In genomic region chrX:112877771-112878173, GRCh38 we compare ENCODE assay signal across 20 cellular contexts. TPM values are rescaled to one million over a fixed set of nuclear protein-coding genes. Genes with fewer than 3 reads are reported as not detected.
DNase-seq lines count a peak whose midpoint lies in the region; ATAC-seq, FAIRE-seq and TF ChIP-seq lines count a peak whose summit lies in the region.
"Had no signal": no experiment of that assay in that cellular context is flagged by ENCODE, and none has a peak within 500 bp of the region (broad histone marks: within the 10 kb centered on the region; RNA-seq: fewer than 3 reads in every experiment).

No MANE protein-coding gene starts in this region.

- no peaks in the 10 kb centered on the region for H3K9me3 ChIP-seq in A673 (ENCODE audit: low read depth, low read length, poor library complexity, severe bottlenecking)
- H3K9me3 ChIP-seq: BLaER1, colonic mucosa, vagina had no signal

- H2AFZ ChIP-seq in KMS-11 (ENCODE audit: low read depth) = peak overlapping the region; percentile 14; the same call in 1 of the 2 replicates

- H3K27me3 ChIP-seq in A673 (replicated peaks; ENCODE audit: insufficient read depth, low read depth, low read length, poor library complexity) (no peaks in the 10 kb centered on the region), KMS-11 (ENCODE audit: insufficient read depth, low read depth) (no peaks in the 10 kb centered on the region)
- H3K27me3 ChIP-seq: brain microvascular endothelial cell, colonic mucosa, vagina had no signal

- peak overlapping the region; percentile 55 for H3K4me2 ChIP-seq in KMS-11
- H3K4me2 ChIP-seq: BLaER1 had no signal

- H3K27me3 Mint-ChIP-seq in MCF 10A (ENCODE audit: insufficient read depth, unreplicated experiment) = peaks cover 62% of the 10 kb centered on the region
- H3K27me3 Mint-ChIP-seq in nephron progenitor cell (ENCODE audit: low read depth, poor library complexity) = no peaks in the 10 kb centered on the region

- POLR2A ChIA-PET in A673 (lab: Charles Lee; ENCODE audit: low non-redundant PET) = no interaction called here
- POLR2A ChIA-PET in MCF 10A (lab: Yijun Ruan, JAX) = no interaction called here

- TF ChIP-seq POLR2A in GM12892 (IDR thresholded peaks at IDR 0.05; ENCODE audit: low read depth, low read length) = no peak

- BruUV-seq in A673 (replicated peaks; lab: Mats Ljungman, UMichigan) (no TSS peak), MCF 10A (replicated peaks; lab: Mats Ljungman, UMichigan) (no TSS peak)

- H3K36me3 ChIP-seq in A673 (ENCODE audit: insufficient read depth, low read length, poor library complexity, severe bottlenecking) = no peaks in the 10 kb centered on the region
- no peaks in the 10 kb centered on the region for H3K36me3 ChIP-seq in KMS-11 (ENCODE audit: insufficient read depth)
- H3K36me3 ChIP-seq: BLaER1, brain microvascular endothelial cell, colonic mucosa, vagina had no signal

- FAIRE-seq in GM12892 (lab: Jason Lieb, UNC) = no peak
- FAIRE-seq: TTC549 had no signal

- H3K27ac Mint-ChIP-seq in MCF 10A (ENCODE audit: low read depth, unreplicated experiment) (no peak overlapping the region), nephron progenitor cell (no peak overlapping the region)

- H3K4me3 ChIP-seq in A673 (ENCODE audit: low read depth, low read length, poor library complexity, severe bottlenecking) (no peak overlapping the region), KMS-11 (IDR thresholded peaks at IDR 0.05; ENCODE audit: insufficient read depth, low read depth, low read length) (no peak overlapping the region)
- H3K4me3 ChIP-seq: BLaER1, colonic mucosa, vagina had no signal

- H3K36me3 Mint-ChIP-seq in MCF 10A (ENCODE audit: insufficient read depth, unreplicated experiment) (no peaks in the 10 kb centered on the region), nephron progenitor cell (ENCODE audit: low read depth) (peaks cover 4% of the 10 kb centered on the region)

- H3K27ac ChIP-seq in A673 (ENCODE audit: low read depth, low read length, poor library complexity, severe bottlenecking) (no peak overlapping the region), KMS-11 (peak overlapping the region; percentile 46)
- H3K27ac ChIP-seq: BLaER1, brain microvascular endothelial cell, colonic mucosa, vagina had no signal

- no peaks in the 10 kb centered on the region for H3K79me2 ChIP-seq in KMS-11 (ENCODE audit: insufficient read depth, low read depth)

- H3K9me3 Mint-ChIP-seq in MCF 10A (ENCODE audit: unreplicated experiment) (no peaks in the 10 kb centered on the region), nephron progenitor cell (peaks cover 5% of the 10 kb centered on the region)

- CTCF ChIA-PET in A673 (lab: Charles Lee) = no interaction called here
- CTCF ChIA-PET in MCF 10A (lab: Yijun Ruan, JAX) = no interaction called here

- no peaks in the 10 kb centered on the region for H4K20me1 ChIP-seq in KMS-11 (ENCODE audit: insufficient read depth)
- H4K20me1 ChIP-seq: BLaER1 had no signal

- intact Hi-C loops in A673 (cut with micrococcal nuclease; ENCODE audit: unreplicated experiment) = no loop called here
- intact Hi-C loops in MCF 10A (cut with micrococcal nuclease) = no loop called here

- H3K4me3 Mint-ChIP-seq in MCF 10A (ENCODE audit: unreplicated experiment) (no peak overlapping the region), nephron progenitor cell (no peak overlapping the region)

- no peak overlapping the region for H3K9ac ChIP-seq in KMS-11
- H3K9ac ChIP-seq: BLaER1 had no signal

- H3K4me1 Mint-ChIP-seq in MCF 10A (ENCODE audit: insufficient read depth, unreplicated experiment) (no peaks in the 10 kb centered on the region), nephron progenitor cell (peaks cover 31% of the 10 kb centered on the region)

- TF ChIP-seq CTCF in A673 (conservative IDR thresholded peaks at IDR 0.05; ENCODE audit: low read depth, low read length) (no peak), KMS-11 (conservative IDR thresholded peaks at IDR 0.05; ENCODE audit: low read depth, low read length) (no peak), MCF 10A (IDR thresholded peaks at IDR 0.05; ENCODE audit: unreplicated experiment) (no peak), nephron progenitor cell (IDR thresholded peaks at IDR 0.05) (no peak)

- DNase-seq in A673 (ENCODE audit: low spot score) = peak; percentile 67
- no peak for DNase-seq in GM12892 (ENCODE audit: insufficient read length)
- no peak for DNase-seq in MCF 10A (ENCODE audit: unreplicated experiment)
- no peak for DNase-seq in nephron progenitor cell
- DNase-seq: activated CD4-positive, alpha-beta T cell treated with anti-CD3 and anti-CD28 coated beads for 4 hours; brain microvascular endothelial cell; colonic mucosa; NCI-H187; NCI-H226; NK-92 treated with Interleukin-12 subunit alpha and Interleukin-12 subunit beta, amount 100 ng/mL, for 24 hours; occipital lobe; retina had no signal

- H3K4me1 ChIP-seq in A673 (ENCODE audit: insufficient read depth, low read length, poor library complexity, severe bottlenecking) (no peaks in the 10 kb centered on the region), KMS-11 (ENCODE audit: low read depth, poor library complexity, severe bottlenecking) (peaks cover 30% of the 10 kb centered on the region)
- H3K4me1 ChIP-seq: BLaER1, colonic mucosa, vagina had no signal

- ATAC-seq in GM19351 (IDR thresholded peaks at IDR 0.05; ENCODE audit: unreplicated experiment) = peak; percentile 62
- peak; percentile 40 for ATAC-seq in HG02884 (IDR thresholded peaks at IDR 0.05; ENCODE audit: unreplicated experiment)
- no peak for ATAC-seq in GM18907 (IDR thresholded peaks at IDR 0.05; ENCODE audit: unreplicated experiment)

RNA-seq across cellular contexts. Expression of gene AMOT, which starts 37.1 kb away (rescaled TPM):
- total RNA-seq in A673 (2021) (2.1 and 2.6 TPM in 2 replicates), MCF 10A (2022) (0.09 TPM in 1 of 2 replicates, not detected in the other)
- 5.7 TPM for polyA plus RNA-seq in GM12892 (2012; ENCODE audit: missing spikeins)
- total RNA-seq: G401 had no signal
